Comparison of ENCODE assay signal across 8 cellular contexts in genomic region chr7:131328387-131329175, GRCh38. TPM values are rescaled to one million over a fixed set of nuclear protein-coding genes. Genes with fewer than 3 reads are reported as not detected.
DNase-seq lines count a peak whose midpoint lies in the region; ATAC-seq and TF ChIP-seq lines count a peak whose summit lies in the region.

No MANE protein-coding gene starts in this region.

- DNase-seq in HCT116 (ENCODE audit: low read depth, low spot score), result no peak
- no peak for DNase-seq in activated CD4-positive, alpha-beta memory T cell treated with anti-CD3 and anti-CD28 coated beads, Interleukin-2, amount 10 ng/mL, durations not matched to agents 7 days and 5 days
- DNase-seq in glutamatergic neuron, result no peak
- no peak for DNase-seq in progenitor cell of endocrine pancreas (ENCODE audit: low spot score, unreplicated experiment)
- DNase-seq in NCI-H187 treated with DMSO at 0.1 percent for 48 hours (lab: John Stamatoyannopoulos, UW), result no peak

- no peaks in the 10 kb centered on the region for H3K27me3 Mint-ChIP-seq in activated CD4-positive, alpha-beta memory T cell treated with anti-CD3 and anti-CD28 coated beads, Interleukin-2, amount 10 ng/mL, durations not matched to agents 7 days and 5 days
- H3K27me3 Mint-ChIP-seq in glutamatergic neuron (ENCODE audit: unreplicated experiment) (peaks cover 6% of the 10 kb centered on the region), progenitor cell of endocrine pancreas (no peaks in the 10 kb centered on the region)

- H3K27ac Mint-ChIP-seq in activated CD4-positive, alpha-beta memory T cell treated with anti-CD3 and anti-CD28 coated beads, Interleukin-2, amount 10 ng/mL, durations not matched to agents 7 days and 5 days, result peak overlapping the region; percentile 79
- H3K27ac Mint-ChIP-seq in glutamatergic neuron (ENCODE audit: unreplicated experiment) (peak overlapping the region; percentile 98), progenitor cell of endocrine pancreas (peak overlapping the region; percentile 98)

- H3K36me3 Mint-ChIP-seq in activated CD4-positive, alpha-beta memory T cell treated with anti-CD3 and anti-CD28 coated beads, Interleukin-2, amount 10 ng/mL, durations not matched to agents 7 days and 5 days (ENCODE audit: low read depth), result peaks cover 16% of the 10 kb centered on the region
- H3K36me3 Mint-ChIP-seq in glutamatergic neuron (ENCODE audit: unreplicated experiment) (no peaks in the 10 kb centered on the region), progenitor cell of endocrine pancreas (ENCODE audit: insufficient read depth) (peaks cover 1% of the 10 kb centered on the region)

- TF ChIP-seq POLR2A in HCT116 (IDR thresholded peaks at IDR 0.05; ENCODE audit: borderline replicate concordance, extremely low read depth, insufficient read depth, insufficient read length), result no peak

- no peak overlapping the region for H2AFZ ChIP-seq in HCT116 (ENCODE audit: low read depth, low read length, poor library complexity, severe bottlenecking)

- CTCF ChIA-PET in HCT116 (lab: Charles Lee), result no interaction called here
- CTCF ChIA-PET in activated CD4-positive, alpha-beta memory T cell treated with anti-CD3 and anti-CD28 coated beads, Interleukin-2, amount 10 ng/mL, durations not matched to agents 7 days and 5 days (lab: Charles Lee), result interaction anchor here (0.6 to 2.1 kb wide), 6 partner anchors 8 to 219 kb away, joined by 3 to 11 read pairs (median 3); no protein-coding TSS in a partner anchor

- BruUV-seq in HCT116 (replicated peaks; lab: Mats Ljungman, UMichigan), result TSS peak; percentile 45

- peaks cover 22 to 49% (median 27%) of the 10 kb centered on the region in 10 experiments for H3K4me1 ChIP-seq in BLaER1 treated with 17β-estradiol and CSF1 and Interleukin-3, amounts not matched to agents 10 nM and 100 nM
- H3K4me1 ChIP-seq in HCT116 (ENCODE audit: control insufficient read depth in 1 of 2, insufficient read depth in 2 of 2, low read length in 2 of 2), result peaks cover 13 to 37% of the 10 kb centered on the region in 2 experiments; a peak in 3 of 4 replicates

- no peak for TF ChIP-seq RAD21 in HCT116 (IDR thresholded peaks at IDR 0.05; ENCODE audit: low read depth)

- H3K36me3 ChIP-seq in BLaER1 treated with 17β-estradiol and CSF1 and Interleukin-3, amounts not matched to agents 10 nM and 100 nM, result peaks cover 9 to 22% (median 11%) of the 10 kb centered on the region in 11 experiments; a peak in 21 of 22 replicates
- peaks cover 0 to 5% of the 10 kb centered on the region in 2 experiments; a peak in 1 of 4 replicates for H3K36me3 ChIP-seq in HCT116 (ENCODE audit: control insufficient read depth in 1 of 2, insufficient read depth in 2 of 2, low read length in 2 of 2)

- peaks cover 59% of the 10 kb centered on the region for H3K79me2 ChIP-seq in HCT116 (ENCODE audit: insufficient read depth, low read length)

- ATAC-seq in HCT116 (no peak; the same call in 1 of the 2 replicates), GM18870 (IDR thresholded peaks at IDR 0.05; ENCODE audit: unreplicated experiment) (no peak), HG02938 (IDR thresholded peaks at IDR 0.05; ENCODE audit: unreplicated experiment) (no peak)

- H3K9ac ChIP-seq in BLaER1 treated with 17β-estradiol and CSF1 and Interleukin-3, amounts not matched to agents 10 nM and 100 nM, result peak overlapping the region; percentile 96 to 100 (median 99)
- H3K9ac ChIP-seq in HCT116 (ENCODE audit: low read length), result peak overlapping the region; percentile 98

- peak overlapping the region; percentile 95 for H3K4me3 Mint-ChIP-seq in activated CD4-positive, alpha-beta memory T cell treated with anti-CD3 and anti-CD28 coated beads, Interleukin-2, amount 10 ng/mL, durations not matched to agents 7 days and 5 days
- H3K4me3 Mint-ChIP-seq in glutamatergic neuron (ENCODE audit: unreplicated experiment) (peak overlapping the region; percentile 96), progenitor cell of endocrine pancreas (ENCODE audit: low read depth) (peak overlapping the region; percentile 97)

- RAD21 ChIA-PET in HCT116 (lab: Charles Lee; ENCODE audit: low non-redundant PET in 1 of 2, low total read pairs in 2 of 2, uncharacterized antibody in 2 of 2, unreplicated experiment in 2 of 2), result no interaction called here

- peaks cover 52% of the 10 kb centered on the region for H3K4me1 Mint-ChIP-seq in activated CD4-positive, alpha-beta memory T cell treated with anti-CD3 and anti-CD28 coated beads, Interleukin-2, amount 10 ng/mL, durations not matched to agents 7 days and 5 days
- H3K4me1 Mint-ChIP-seq in glutamatergic neuron (ENCODE audit: low read depth, unreplicated experiment) (peaks cover 12% of the 10 kb centered on the region), progenitor cell of endocrine pancreas (ENCODE audit: low read depth) (peaks cover 22% of the 10 kb centered on the region)

- POLR2A ChIA-PET in HCT116 (lab: Charles Lee), result interaction anchor here (1.2 kb wide), 1 partner anchor 8 kb away, joined by 4 read pairs; no protein-coding TSS in a partner anchor
- POLR2A ChIA-PET in activated CD4-positive, alpha-beta memory T cell treated with anti-CD3 and anti-CD28 coated beads, Interleukin-2, amount 10 ng/mL, durations not matched to agents 7 days and 5 days (lab: Charles Lee), result interaction anchor here (0.9 to 6.4 kb wide), 15 partner anchors 8 to 326 kb away, joined by 3 to 74 read pairs (median 5); no protein-coding TSS in a partner anchor

- peaks cover 9 to 14% (median 11%) of the 10 kb centered on the region in 11 experiments; a peak in 21 of 22 replicates for H3K9me3 ChIP-seq in BLaER1 treated with 17β-estradiol and CSF1 and Interleukin-3, amounts not matched to agents 10 nM and 100 nM (replicated peaks in 1 of 11)
- H3K9me3 ChIP-seq in HCT116 (ENCODE audit: control insufficient read depth in 1 of 2, insufficient read depth in 1 of 2, low read depth in 1 of 2, low read length in 2 of 2), result no peaks in the 10 kb centered on the region

- H4K20me1 ChIP-seq in BLaER1 treated with 17β-estradiol and CSF1 and Interleukin-3, amounts not matched to agents 10 nM and 100 nM, result peaks cover 11 to 46% (median 32%) of the 10 kb centered on the region in 11 experiments; a peak in 17 of 22 replicates
- no peaks in the 10 kb centered on the region for H4K20me1 ChIP-seq in HCT116 (ENCODE audit: insufficient read depth)

- H3K27ac ChIP-seq in BLaER1 treated with 17β-estradiol and CSF1 and Interleukin-3, amounts not matched to agents 10 nM and 100 nM, result peak overlapping the region; percentile 96 to 100 (median 99)
- peak overlapping the region; percentile 86 for H3K27ac ChIP-seq in HCT116 (ENCODE audit: low read depth, low read length)

- H3K27me3 ChIP-seq in BLaER1 treated with 17β-estradiol and CSF1 and Interleukin-3, amounts not matched to agents 10 nM and 100 nM, result no peaks in the 10 kb centered on the region
- H3K27me3 ChIP-seq in HCT116 (ENCODE audit: insufficient read depth, low read length), result no peaks in the 10 kb centered on the region

- peak overlapping the region; percentile 77 to 98 (median 96) for H3K4me3 ChIP-seq in BLaER1 treated with 17β-estradiol and CSF1 and Interleukin-3, amounts not matched to agents 10 nM and 100 nM
- peak overlapping the region; percentile 90 to 97 for H3K4me3 ChIP-seq in HCT116 (replicated peaks in 1 of 2; ENCODE audit: low read depth in 1 of 2, low read length in 2 of 2)

- no peak for TF ChIP-seq CTCF in HCT116 (IDR thresholded peaks at IDR 0.05 in 2 of 3, conservative IDR thresholded peaks at IDR 0.05 in 1 of 3; ENCODE audit: borderline replicate concordance in 1 of 3, insufficient read depth in 1 of 3, low read depth in 2 of 3, low read length in 2 of 3)
- no peak for TF ChIP-seq CTCF in glutamatergic neuron (IDR thresholded peaks at IDR 0.05; ENCODE audit: partially characterized antibody, unreplicated experiment)
- TF ChIP-seq CTCF in progenitor cell of endocrine pancreas (IDR thresholded peaks at IDR 0.05; ENCODE audit: unreplicated experiment), result no peak

- peak overlapping the region; percentile 79 to 96 (median 91) for H3K4me2 ChIP-seq in BLaER1 treated with 17β-estradiol and CSF1 and Interleukin-3, amounts not matched to agents 10 nM and 100 nM
- peak overlapping the region; percentile 86 for H3K4me2 ChIP-seq in HCT116 (ENCODE audit: low read length)

- H3K9me3 Mint-ChIP-seq in activated CD4-positive, alpha-beta memory T cell treated with anti-CD3 and anti-CD28 coated beads, Interleukin-2, amount 10 ng/mL, durations not matched to agents 7 days and 5 days, result no peaks in the 10 kb centered on the region
- peaks cover 3% of the 10 kb centered on the region for H3K9me3 Mint-ChIP-seq in glutamatergic neuron (ENCODE audit: unreplicated experiment)
- H3K9me3 Mint-ChIP-seq in progenitor cell of endocrine pancreas (ENCODE audit: low read depth), result no peaks in the 10 kb centered on the region

- H3K9me2 ChIP-seq in HCT116 (ENCODE audit: insufficient read depth), result no peaks in the 10 kb centered on the region

- intact Hi-C loops in HCT116 (cut with micrococcal nuclease), result no loop called here

TF ChIP-seq in HCT116, 20 proteins besides CTCF, POLR2A, EP300 and RAD21:
- no peak for TF ChIP-seq EGR1 (IDR thresholded peaks at IDR 0.05; ENCODE audit: low read depth)
- TF ChIP-seq, protein P1, sequence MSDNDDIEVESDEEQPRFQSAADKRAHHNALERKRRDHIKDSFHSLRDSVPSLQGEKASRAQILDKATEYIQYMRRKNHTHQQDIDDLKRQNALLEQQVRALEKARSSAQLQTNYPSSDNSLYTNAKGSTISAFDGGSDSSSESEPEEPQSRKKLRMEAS (IDR thresholded peaks at IDR 0.05), result 0 out of 2 replicates have a peak, but pooled peaks have one; percentile 16

RNA-seq across cellular contexts. Expression of gene MKLN1, which starts 0.9 kb away (rescaled TPM):
- total RNA-seq in HCT116 (2021; ENCODE audit: unreplicated experiment), result 48.5 TPM
- polyA plus RNA-seq in HCT116 (2012), result 17.2 and 22.2 TPM in 2 replicates
- 10 to 100 TPM; 35.9 to 37.3 TPM for total RNA-seq in activated CD4-positive, alpha-beta memory T cell treated with anti-CD3 and anti-CD28 coated beads, Interleukin-2, amount 10 ng/mL, durations not matched to agents 7 days and 5 days
- 36.7 TPM for total RNA-seq in glutamatergic neuron (ENCODE audit: unreplicated experiment)
- total RNA-seq in progenitor cell of endocrine pancreas, result 55.9 and 56.8 TPM in 2 replicates
